Comparison of ENCODE assay signal across 22 cellular contexts in the genomic region with DNA sequence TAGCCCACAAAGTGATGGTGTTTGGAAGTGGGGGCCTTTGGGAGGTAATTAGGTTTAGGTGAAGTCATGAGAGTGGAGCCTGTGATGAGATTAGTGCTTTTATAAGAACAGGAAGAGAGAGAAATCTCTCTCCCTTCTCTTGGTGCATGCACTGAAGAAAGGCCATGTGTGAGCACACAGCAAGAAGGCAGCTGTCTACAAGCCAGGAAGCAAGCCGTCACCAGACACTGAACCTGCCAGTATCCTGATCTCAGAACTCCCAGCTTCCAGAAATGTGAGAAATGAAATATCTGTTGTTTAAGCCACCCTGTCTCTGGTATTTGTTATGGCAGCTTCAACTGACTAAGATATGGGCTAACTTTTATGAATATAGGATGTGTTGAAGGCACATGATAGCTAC.
"Had no signal": no experiment of that assay in that cellular context is flagged by ENCODE, and none has a peak within 500 bp of the region (broad histone marks: within the 10 kb centered on the region; RNA-seq: fewer than 3 reads in every experiment).

No MANE protein-coding gene starts in this region.

- H3K4me3 ChIP-seq: MG63, SJSA1 had no signal

- DNase-seq: activated CD4-positive, alpha-beta T cell treated with anti-CD3 and anti-CD28 coated beads for 4 hours; activated CD8-positive, alpha-beta memory T cell treated with anti-CD3 and anti-CD28 coated beads, Interleukin-2, amount 50 U/mL, for 4 hours; activated CD8-positive, alpha-beta T cell treated with anti-CD3 and anti-CD28 coated beads for 36 hours; activated gamma-delta T cell treated with Interleukin-2 at 50 U/mL for 16 hours; activated naive CD4-positive, alpha-beta T cell treated with anti-CD3 and anti-CD28 coated beads, Interleukin-2, amount 10 ng/mL, durations not matched to agents 7 days and 5 days; activated naive CD8-positive, alpha-beta T cell treated with anti-CD3 and anti-CD28 coated beads for 36 hours; activated T-cell treated with anti-CD3 and anti-CD28 coated beads, Interleukin-2, amount 50 U/mL, for 72 hours; brain microvascular endothelial cell; MG63; MV-4-11; NCI-H1092 treated with DMSO at 0.1 percent for 48 hours; NCI-H1436; NCI-H187; NCI-H2081; NCI-H446 treated with DMSO at 0.1 percent for 48 hours; NCI-H526 treated with DMSO at 0.1 percent for 48 hours; RPMI8226; SHP77 had no signal

- H3K4me1 Mint-ChIP-seq: activated naive CD8-positive, alpha-beta T cell treated with anti-CD3 and anti-CD28 coated beads for 36 hours had no signal

- H3K4me3 Mint-ChIP-seq: activated CD8-positive, alpha-beta T cell treated with anti-CD3 and anti-CD28 coated beads for 36 hours; activated naive CD4-positive, alpha-beta T cell treated with anti-CD3 and anti-CD28 coated beads, Interleukin-2, amount 10 ng/mL, durations not matched to agents 7 days and 5 days; activated naive CD8-positive, alpha-beta T cell treated with anti-CD3 and anti-CD28 coated beads for 36 hours; activated T-cell treated with anti-CD3 and anti-CD28 coated beads, Interleukin-2, amount 50 U/mL, for 72 hours; T-helper 1 cell treated with Interleukin-12 subunit alpha and Interleukin-12 subunit beta and Interleukin-4 antibody, amounts not matched to agents 30 μg/mL and 1 μg/mL, for 36 hours had no signal

- ATAC-seq: activated CD4-positive, CD25-positive, alpha-beta regulatory T cell treated with anti-CD3 and anti-CD28 coated beads, Interleukin-2, amount 50 U/mL, for 24 hours; activated CD8-positive, alpha-beta T cell treated with anti-CD3 and anti-CD28 coated beads for 36 hours; activated T-cell treated with anti-CD3 and anti-CD28 coated beads, Interleukin-2, amount 50 U/mL, for 72 hours had no signal

- H3K36me3 Mint-ChIP-seq: activated naive CD4-positive, alpha-beta T cell treated with anti-CD3 and anti-CD28 coated beads, Interleukin-2, amount 10 ng/mL, durations not matched to agents 7 days and 5 days had no signal

- H3K9me3 ChIP-seq: MG63, SJSA1 had no signal

- H3K27me3 ChIP-seq: brain microvascular endothelial cell, MG63 had no signal

- H3K4me1 ChIP-seq: SJSA1 had no signal

- H3K36me3 ChIP-seq: brain microvascular endothelial cell, MG63, SJSA1 had no signal

- H3K27me3 Mint-ChIP-seq: activated CD8-positive, alpha-beta T cell treated with anti-CD3 and anti-CD28 coated beads for 36 hours; activated naive CD4-positive, alpha-beta T cell treated with anti-CD3 and anti-CD28 coated beads, Interleukin-2, amount 10 ng/mL, durations not matched to agents 7 days and 5 days had no signal

- H3K27ac Mint-ChIP-seq: activated CD8-positive, alpha-beta T cell treated with anti-CD3 and anti-CD28 coated beads for 36 hours; activated naive CD4-positive, alpha-beta T cell treated with anti-CD3 and anti-CD28 coated beads, Interleukin-2, amount 10 ng/mL, durations not matched to agents 7 days and 5 days; activated naive CD8-positive, alpha-beta T cell treated with anti-CD3 and anti-CD28 coated beads for 36 hours; activated T-cell treated with anti-CD3 and anti-CD28 coated beads, Interleukin-2, amount 50 U/mL, for 72 hours; activated T-helper 2 cell treated with anti-CD3 and anti-CD28 coated beads, Interferon-gamma antibody, Interleukin-2, Interleukin-4, amounts not matched to agents 10 μg/mL and 5 μg/mL and 100 μg/mL, durations not matched to agents 14 hours and 24 hours and 36 hours; T-helper 1 cell treated with Interleukin-12 subunit alpha and Interleukin-12 subunit beta and Interleukin-4 antibody, amounts not matched to agents 30 μg/mL and 1 μg/mL, for 36 hours had no signal

- H3K9me3 Mint-ChIP-seq: activated CD8-positive, alpha-beta T cell treated with anti-CD3 and anti-CD28 coated beads for 36 hours; activated naive CD4-positive, alpha-beta T cell treated with anti-CD3 and anti-CD28 coated beads, Interleukin-2, amount 10 ng/mL, durations not matched to agents 7 days and 5 days; activated T-cell treated with anti-CD3 and anti-CD28 coated beads, Interleukin-2, amount 50 U/mL, for 72 hours; activated T-helper 2 cell treated with anti-CD3 and anti-CD28 coated beads, Interferon-gamma antibody, Interleukin-2, Interleukin-4, amounts not matched to agents 10 μg/mL and 5 μg/mL and 100 μg/mL, durations not matched to agents 14 hours and 24 hours and 36 hours; T-helper 1 cell treated with Interleukin-12 subunit alpha and Interleukin-12 subunit beta and Interleukin-4 antibody, amounts not matched to agents 30 μg/mL and 1 μg/mL, for 36 hours had no signal

- H3K27ac ChIP-seq: brain microvascular endothelial cell, SJSA1 had no signal
